ENCODE assay signal across 24 cellular contexts in the genomic region with DNA sequence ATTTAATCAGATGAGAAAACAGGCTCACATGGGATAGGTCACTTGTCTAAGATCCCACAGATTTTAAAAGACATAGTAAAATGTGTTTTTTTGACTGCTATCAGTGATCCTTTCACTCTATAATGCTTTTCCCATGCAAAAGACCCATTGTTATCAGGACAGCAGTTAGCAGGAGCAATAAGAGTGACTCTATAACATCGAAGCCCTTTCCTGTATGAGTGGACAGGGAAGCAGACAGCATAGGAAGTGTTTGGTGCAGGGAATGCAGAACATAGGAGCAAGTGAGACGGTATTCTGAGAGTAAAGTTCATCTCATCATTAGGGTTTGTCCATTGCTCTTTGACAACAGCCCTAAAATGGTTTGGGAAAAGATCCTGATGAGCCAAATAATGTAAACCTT.
"Had no signal": no experiment of that assay in that cellular context is flagged by ENCODE, and none has a peak within 500 bp of the region (broad histone marks: within the 10 kb centered on the region; RNA-seq: fewer than 3 reads in every experiment).

No MANE protein-coding gene starts in this region.

- H3K27ac Mint-ChIP-seq: activated B cell treated with CpG ODN at 0.5 μM for 24 hours; activated CD4-positive, alpha-beta memory T cell treated with anti-CD3 and anti-CD28 coated beads for 36 hours; activated CD4-positive, alpha-beta T cell treated with anti-CD3 and anti-CD28 coated beads, Interleukin-2, amount 10 ng/mL, durations not matched to agents 7 days and 5 days; activated naive CD4-positive, alpha-beta T cell treated with anti-CD3 and anti-CD28 coated beads, Interleukin-2, amount 50 U/mL, for 72 hours; activated naive CD8-positive, alpha-beta T cell treated with anti-CD3 and anti-CD28 coated beads, Interleukin-2, amount 50 U/mL, for 24 hours; T-helper 17 cell had no signal

- H3K27me3 Mint-ChIP-seq: activated B cell treated with CpG ODN at 0.5 μM for 24 hours; activated CD4-positive, alpha-beta memory T cell treated with anti-CD3 and anti-CD28 coated beads for 36 hours; activated CD4-positive, alpha-beta T cell treated with anti-CD3 and anti-CD28 coated beads, Interleukin-2, amount 10 ng/mL, durations not matched to agents 7 days and 5 days; activated naive CD8-positive, alpha-beta T cell treated with anti-CD3 and anti-CD28 coated beads, Interleukin-2, amount 50 U/mL, for 24 hours; T-helper 17 cell had no signal

- H3K4me3 Mint-ChIP-seq: activated B cell treated with CpG ODN at 0.5 μM for 24 hours; activated CD4-positive, alpha-beta memory T cell treated with anti-CD3 and anti-CD28 coated beads for 36 hours; activated CD4-positive, alpha-beta T cell treated with anti-CD3 and anti-CD28 coated beads, Interleukin-2, amount 10 ng/mL, durations not matched to agents 7 days and 5 days; activated naive CD8-positive, alpha-beta T cell treated with anti-CD3 and anti-CD28 coated beads, Interleukin-2, amount 50 U/mL, for 24 hours; activated T-cell treated with anti-CD3 and anti-CD28 coated beads, Interleukin-2, amount 50 U/mL, for 4 hours; brain; T-helper 17 cell had no signal

- H3K4me1 Mint-ChIP-seq: T-helper 17 cell had no signal

- DNase-seq: activated B cell treated with CpG ODN at 0.5 μM for 24 hours; activated CD4-positive, alpha-beta memory T cell treated with anti-CD3 and anti-CD28 coated beads for 36 hours; activated CD4-positive, alpha-beta T cell treated with anti-CD3 and anti-CD28 coated beads, Interleukin-2, amount 10 ng/mL, durations not matched to agents 7 days and 5 days; activated CD8-positive, alpha-beta memory T cell treated with anti-CD3 and anti-CD28 coated beads for 24 hours; activated effector memory CD4-positive, alpha-beta T cell treated with anti-CD3 and anti-CD28 coated beads, Interleukin-2, amount 50 U/mL, for 16 hours; activated naive CD4-positive, alpha-beta T cell treated with Interleukin-2 at 50 U/mL for 16 hours; activated naive CD8-positive, alpha-beta T cell treated with anti-CD3 and anti-CD28 coated beads, Interleukin-2, amount 50 U/mL, for 24 hours; activated T-cell treated with anti-CD3 and anti-CD28 coated beads, Interleukin-2, amount 50 U/mL, for 4 hours; amniotic stem cell; Kasumi-1; NCI-H1092; NCI-H1417; NCI-H1694; NCI-H2029; NCI-H2107; NCI-H2171 treated with DMSO at 0.1 percent for 48 hours; NCI-H226; NCI-H526; NCI-H82; SIG-M5; T-helper 17 cell; T-helper 9 cell had no signal

- ATAC-seq: activated naive CD4-positive, alpha-beta T cell treated with anti-CD3 and anti-CD28 coated beads, Interleukin-2, amount 50 U/mL, for 72 hours; activated naive CD8-positive, alpha-beta T cell treated with anti-CD3 and anti-CD28 coated beads, Interleukin-2, amount 50 U/mL, for 24 hours; activated T-cell treated with anti-CD3 and anti-CD28 coated beads, Interleukin-2, amount 50 U/mL, for 4 hours; T-helper 17 cell had no signal
